ENCODE assay signal across 10 cellular contexts in the genomic region with DNA sequence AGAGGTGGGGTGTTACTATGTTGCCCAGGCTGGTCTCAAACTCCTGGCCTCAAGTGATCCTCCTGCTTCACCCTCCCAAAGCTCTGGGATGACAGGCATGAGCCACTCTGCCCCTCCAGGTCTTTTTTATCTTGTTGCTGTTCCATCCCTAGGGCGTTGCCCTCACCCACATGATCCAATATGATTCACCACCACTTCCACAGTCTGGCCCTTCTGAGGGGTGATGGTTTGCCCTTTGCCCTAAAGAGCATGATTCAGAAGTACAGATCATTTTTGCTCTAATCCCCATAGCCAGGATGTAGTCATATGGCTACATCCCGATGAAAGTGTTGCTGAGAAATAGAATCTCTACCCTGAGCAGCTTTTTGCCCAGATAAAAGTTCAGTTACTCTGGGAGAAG. TPM values are rescaled to one million over a fixed set of nuclear protein-coding genes. Genes with fewer than 3 reads are reported as not detected.
DNase-seq lines count a peak whose midpoint lies in the region; ATAC-seq and TF ChIP-seq lines count a peak whose summit lies in the region.
"Had no signal": no experiment of that assay in that cellular context is flagged by ENCODE, and none has a peak within 500 bp of the region (broad histone marks: within the 10 kb centered on the region; RNA-seq: fewer than 3 reads in every experiment).

No MANE protein-coding gene starts in this region.

- H3K27ac ChIP-seq in SK-N-SH (ENCODE audit: low read depth in 2 of 2, low read length in 1 of 2) = peak overlapping the region in 1 of 2 experiments; percentile 62; a peak in 2 of 4 replicates
- H3K27ac ChIP-seq in foreskin keratinocyte = no peak overlapping the region
- H3K27ac ChIP-seq in upper lobe of left lung = peak overlapping the region in 1 of 4 donors; percentile 31

- DNase-seq in activated naive CD8-positive, alpha-beta T cell treated with anti-CD3 and anti-CD28 coated beads, Interleukin-2, amount 50 U/mL, for 24 hours = no peak
- DNase-seq in activated naive CD8-positive, alpha-beta T cell treated with anti-CD3 and anti-CD28 coated beads for 36 hours = no peak
- DNase-seq in SK-N-SH (no peak), foreskin keratinocyte (peak; percentile 92 to 96), upper lobe of left lung (peak in 1 of 2 donors; percentile 57), NCI-H1694 (lab: John Stamatoyannopoulos, UW) (no peak), NCI-H524 (lab: John Stamatoyannopoulos, UW) (no peak), GM10266 (ENCODE audit: extremely low spot score) (no peak)
- DNase-seq: activated naive CD4-positive, alpha-beta T cell treated with anti-CD3 and anti-CD28 coated beads, Interleukin-2, amount 10 ng/mL, durations not matched to agents 7 days and 5 days; SHP77 treated with DMSO at 0.1 percent for 48 hours had no signal

- no peak overlapping the region for H3K27ac Mint-ChIP-seq in activated naive CD8-positive, alpha-beta T cell treated with anti-CD3 and anti-CD28 coated beads, Interleukin-2, amount 50 U/mL, for 24 hours
- H3K27ac Mint-ChIP-seq in activated naive CD8-positive, alpha-beta T cell treated with anti-CD3 and anti-CD28 coated beads for 36 hours = no peak overlapping the region
- H3K27ac Mint-ChIP-seq: activated naive CD4-positive, alpha-beta T cell treated with anti-CD3 and anti-CD28 coated beads, Interleukin-2, amount 10 ng/mL, durations not matched to agents 7 days and 5 days had no signal

- peak overlapping the region; percentile 26 for H3K4me2 ChIP-seq in SK-N-SH

- TF ChIP-seq CTCF in SK-N-SH (IDR thresholded peaks at IDR 0.05) (no peak), foreskin keratinocyte (conservative IDR thresholded peaks at IDR 0.05) (peak; percentile 10), upper lobe of left lung (IDR thresholded peaks at IDR 0.05) (no peak), GM10266 (IDR thresholded peaks at IDR 0.05; ENCODE audit: control insufficient read depth, insufficient read depth, low read depth, missing control alignments) (no peak)

- H3K27me3 Mint-ChIP-seq in activated naive CD8-positive, alpha-beta T cell treated with anti-CD3 and anti-CD28 coated beads, Interleukin-2, amount 50 U/mL, for 24 hours = no peaks in the 10 kb centered on the region
- H3K27me3 Mint-ChIP-seq in activated naive CD8-positive, alpha-beta T cell treated with anti-CD3 and anti-CD28 coated beads for 36 hours = no peaks in the 10 kb centered on the region

- H3K4me3 ChIP-seq in SK-N-SH (ENCODE audit: low read depth in 2 of 2, low read length in 1 of 2) = no peak overlapping the region
- no peak overlapping the region for H3K4me3 ChIP-seq in upper lobe of left lung

- H3K27me3 ChIP-seq in SK-N-SH (ENCODE audit: insufficient read depth) (no peaks in the 10 kb centered on the region), foreskin keratinocyte (no peaks in the 10 kb centered on the region), upper lobe of left lung (no peaks in the 10 kb centered on the region)

- no peak overlapping the region; the same call in 1 of the 2 replicates for H3K9ac ChIP-seq in SK-N-SH

- POLR2A ChIA-PET in SK-N-SH (lab: Yijun Ruan, JAX) = no interaction called here

- CTCF ChIA-PET in SK-N-SH (lab: Yijun Ruan, JAX) = no interaction called here

- H3K36me3 ChIP-seq in SK-N-SH (replicated peaks in 1 of 2; ENCODE audit: control insufficient read depth in 1 of 2, insufficient read depth in 2 of 2, low read length in 1 of 2) (no peaks in the 10 kb centered on the region), upper lobe of left lung (no peaks in the 10 kb centered on the region)

- WGBS in SK-N-SH (ENCODE audit: low lambda C conversion rate) = 3% methylated on average over 2 of the region's 2 CpGs
- 60% methylated on average over 2 of the region's 2 CpGs for WGBS in upper lobe of left lung, 2 donors

- H3K4me1 ChIP-seq in SK-N-SH (ENCODE audit: control insufficient read depth in 1 of 2, insufficient read depth in 2 of 2, low read depth in 1 of 2, low read length in 1 of 2) (peaks cover 0 to 5% of the 10 kb centered on the region in 2 experiments; a peak in 1 of 4 replicates), foreskin keratinocyte (peaks cover 5% of the 10 kb centered on the region), upper lobe of left lung (no peaks in the 10 kb centered on the region)

- peak; percentile 99 for ATAC-seq in activated naive CD8-positive, alpha-beta T cell treated with anti-CD3 and anti-CD28 coated beads, Interleukin-2, amount 50 U/mL, for 24 hours
- peak; percentile 98 for ATAC-seq in foreskin keratinocyte
- peak; percentile 62 to 95 for ATAC-seq in upper lobe of left lung (ENCODE audit: low FRiP score in 2 of 2)

- H3K9me2 ChIP-seq in SK-N-SH = no peaks in the 10 kb centered on the region

- H2AFZ ChIP-seq in SK-N-SH (ENCODE audit: low read depth) = peak overlapping the region; percentile 60; the same call in 1 of the 2 replicates

- TF ChIP-seq EP300 in SK-N-SH (IDR thresholded peaks at IDR 0.05; ENCODE audit: borderline replicate concordance in 1 of 2, low read depth in 1 of 2, low read length in 1 of 2) (peak in 1 of 2 experiments; percentile 33; a peak in 1 of 4 replicates), upper lobe of left lung (IDR thresholded peaks at IDR 0.05) (peak in 1 of 4 donors; percentile 15)

- no peaks in the 10 kb centered on the region for H3K36me3 Mint-ChIP-seq in activated naive CD8-positive, alpha-beta T cell treated with anti-CD3 and anti-CD28 coated beads, Interleukin-2, amount 50 U/mL, for 24 hours (ENCODE audit: low read depth)
- H3K36me3 Mint-ChIP-seq in activated naive CD8-positive, alpha-beta T cell treated with anti-CD3 and anti-CD28 coated beads for 36 hours = peaks cover 4% of the 10 kb centered on the region
- H3K36me3 Mint-ChIP-seq: activated naive CD4-positive, alpha-beta T cell treated with anti-CD3 and anti-CD28 coated beads, Interleukin-2, amount 10 ng/mL, durations not matched to agents 7 days and 5 days had no signal

- H3F3A ChIP-seq in SK-N-SH (replicated peaks; ENCODE audit: insufficient read depth) = peaks cover 10% of the 10 kb centered on the region

- no peak for TF ChIP-seq POLR2A in upper lobe of left lung (IDR thresholded peaks at IDR 0.05)

- no peaks in the 10 kb centered on the region for H4K20me1 ChIP-seq in SK-N-SH (ENCODE audit: insufficient read depth)

- peaks cover 8% of the 10 kb centered on the region for H3K4me1 Mint-ChIP-seq in activated naive CD8-positive, alpha-beta T cell treated with anti-CD3 and anti-CD28 coated beads, Interleukin-2, amount 50 U/mL, for 24 hours
- peaks cover 3% of the 10 kb centered on the region for H3K4me1 Mint-ChIP-seq in activated naive CD8-positive, alpha-beta T cell treated with anti-CD3 and anti-CD28 coated beads for 36 hours

- no peaks in the 10 kb centered on the region for H3K79me2 ChIP-seq in SK-N-SH (ENCODE audit: insufficient read depth)

- H3K4me3 Mint-ChIP-seq in activated naive CD8-positive, alpha-beta T cell treated with anti-CD3 and anti-CD28 coated beads, Interleukin-2, amount 50 U/mL, for 24 hours = no peak overlapping the region
- no peak overlapping the region for H3K4me3 Mint-ChIP-seq in activated naive CD8-positive, alpha-beta T cell treated with anti-CD3 and anti-CD28 coated beads for 36 hours
- H3K4me3 Mint-ChIP-seq: activated naive CD4-positive, alpha-beta T cell treated with anti-CD3 and anti-CD28 coated beads, Interleukin-2, amount 10 ng/mL, durations not matched to agents 7 days and 5 days had no signal

- H3K9me3 ChIP-seq in SK-N-SH = no peaks in the 10 kb centered on the region
- H3K9me3 ChIP-seq in upper lobe of left lung = no peaks in the 10 kb centered on the region

- TF ChIP-seq RAD21 in SK-N-SH (IDR thresholded peaks at IDR 0.05; ENCODE audit: low read length) = no peak

- no peaks in the 10 kb centered on the region for H3K9me3 Mint-ChIP-seq in activated naive CD8-positive, alpha-beta T cell treated with anti-CD3 and anti-CD28 coated beads, Interleukin-2, amount 50 U/mL, for 24 hours
- H3K9me3 Mint-ChIP-seq in activated naive CD8-positive, alpha-beta T cell treated with anti-CD3 and anti-CD28 coated beads for 36 hours = no peaks in the 10 kb centered on the region
- H3K9me3 Mint-ChIP-seq: activated naive CD4-positive, alpha-beta T cell treated with anti-CD3 and anti-CD28 coated beads, Interleukin-2, amount 10 ng/mL, durations not matched to agents 7 days and 5 days had no signal

RNA-seq across cellular contexts. Expression of gene STX4, which starts 18.8 kb away (rescaled TPM):
- 10 to 100 TPM; 32.4 to 33.0 TPM for total RNA-seq in activated naive CD8-positive, alpha-beta T cell treated with anti-CD3 and anti-CD28 coated beads for 36 hours
- polyA plus RNA-seq in SK-N-SH (2012; rRNA removed) = 117 TPM in 2 replicates
- 77.9 and 88.2 TPM in 2 replicates for polyA plus RNA-seq in SK-N-SH (2012; cell fraction: cytosol; rRNA removed)
- polyA plus RNA-seq in SK-N-SH (2012; cell fraction: nucleus; rRNA removed) = 311 and 328 TPM in 2 replicates
- total RNA-seq in foreskin keratinocyte = 38.7 TPM in 2 replicates
- 59.7 and 61.2 TPM in 2 replicates for polyA plus RNA-seq in foreskin keratinocyte
- 100 to 1,000 TPM in 3 of 6 donors, 10 to 100 TPM in 3; 44.8 to 168 (median 96.3) TPM for total RNA-seq in upper lobe of left lung

RNA-seq across cellular contexts. Expression of gene ZNF668, which starts 21.9 kb away (rescaled TPM):
- 10 to 100 TPM; 17.3 to 18.5 TPM for total RNA-seq in activated naive CD8-positive, alpha-beta T cell treated with anti-CD3 and anti-CD28 coated beads for 36 hours
- polyA plus RNA-seq in SK-N-SH (2012; rRNA removed) (12.4 and 13.6 TPM in 2 replicates), foreskin keratinocyte (10.9 and 11.9 TPM in 2 replicates)
- polyA plus RNA-seq in SK-N-SH (2012; cell fraction: cytosol; rRNA removed) = 5.8 and 9.1 TPM in 2 replicates
- 16.3 and 26.3 TPM in 2 replicates for polyA plus RNA-seq in SK-N-SH (2012; cell fraction: nucleus; rRNA removed)
- total RNA-seq in foreskin keratinocyte (11.9 and 12.6 TPM in 2 replicates), upper lobe of left lung (10 to 100 TPM in 4 of 6 donors, 1 to 10 TPM in 2; 8.4 to 21.0 (median 11.4) TPM)

RNA-seq across cellular contexts. Expression of gene ZNF646, which starts 22.1 kb away (rescaled TPM):
- 10 to 100 TPM; 20.0 to 21.8 TPM for total RNA-seq in activated naive CD8-positive, alpha-beta T cell treated with anti-CD3 and anti-CD28 coated beads for 36 hours
- 2.7 and 3.4 TPM in 2 replicates for polyA plus RNA-seq in SK-N-SH (2012; rRNA removed)
- 1.2 and 2.1 TPM in 2 replicates for polyA plus RNA-seq in SK-N-SH (2012; cell fraction: cytosol; rRNA removed)
- polyA plus RNA-seq in SK-N-SH (2012; cell fraction: nucleus; rRNA removed) = 8.2 and 8.8 TPM in 2 replicates
- total RNA-seq in foreskin keratinocyte = 11.0 and 12.2 TPM in 2 replicates
- 2.5 TPM in 2 replicates for polyA plus RNA-seq in foreskin keratinocyte
- total RNA-seq in upper lobe of left lung = 10 to 100 TPM; 16.7 to 40.9 (median 23.2) TPM

RNA-seq across cellular contexts. Expression of gene PRSS53, which starts 36.6 kb away (rescaled TPM):
- total RNA-seq in activated naive CD8-positive, alpha-beta T cell treated with anti-CD3 and anti-CD28 coated beads for 36 hours = 1 to 10 TPM; 3.0 to 3.1 TPM
- polyA plus RNA-seq in SK-N-SH (2012; rRNA removed) (3.1 and 4.9 TPM in 2 replicates), foreskin keratinocyte (1.8 and 2.1 TPM in 2 replicates)
- 0.23 and 0.45 TPM in 2 replicates for polyA plus RNA-seq in SK-N-SH (2012; cell fraction: cytosol; rRNA removed)
- polyA plus RNA-seq in SK-N-SH (2012; cell fraction: nucleus; rRNA removed) = 37.4 and 41.9 TPM in 2 replicates
- total RNA-seq in foreskin keratinocyte (1.1 and 1.4 TPM in 2 replicates), upper lobe of left lung (1 to 10 TPM in 5 of 6 donors, under 1 TPM in 1; 0.91 to 8.4 (median 3.0) TPM)

RNA-seq across cellular contexts. Expression of gene STX1B, which starts 41.7 kb away (rescaled TPM):
- total RNA-seq in activated naive CD8-positive, alpha-beta T cell treated with anti-CD3 and anti-CD28 coated beads for 36 hours = 1 to 10 TPM; 1.3 to 1.6 TPM
- polyA plus RNA-seq in SK-N-SH (2012; rRNA removed) (21.2 and 23.0 TPM in 2 replicates), foreskin keratinocyte (0.27 and 0.29 TPM in 2 replicates)
- 5.1 and 6.2 TPM in 2 replicates for polyA plus RNA-seq in SK-N-SH (2012; cell fraction: cytosol; rRNA removed)
- polyA plus RNA-seq in SK-N-SH (2012; cell fraction: nucleus; rRNA removed) = 212 TPM in 2 replicates
- total RNA-seq in foreskin keratinocyte (0.39 and 0.61 TPM in 2 replicates), upper lobe of left lung (1 to 10 TPM in 2 of 6 donors, under 1 TPM in 4; 0.30 to 2.1 (median 0.51) TPM)

Comparison
In these comparisons a context has a peak if more than half of its experiments do, and no peak if none do; other contexts are left out.
1. DNase-seq: peak in foreskin keratinocyte (2 of 2); none in activated naive CD8-positive, alpha-beta T cell treated with anti-CD3 and anti-CD28 coated beads, Interleukin-2, amount 50 U/mL, for 24 hours (single experiment), activated naive CD8-positive, alpha-beta T cell treated with anti-CD3 and anti-CD28 coated beads for 36 hours (single experiment), SK-N-SH (single experiment), NCI-H1694 (single experiment), NCI-H524 (0 of 2) and GM10266 (single experiment).
2. Peak in every context shown above with its lines, with median percentiles within 50 percentile points of each other: ATAC-seq.